In the genomic region with DNA sequence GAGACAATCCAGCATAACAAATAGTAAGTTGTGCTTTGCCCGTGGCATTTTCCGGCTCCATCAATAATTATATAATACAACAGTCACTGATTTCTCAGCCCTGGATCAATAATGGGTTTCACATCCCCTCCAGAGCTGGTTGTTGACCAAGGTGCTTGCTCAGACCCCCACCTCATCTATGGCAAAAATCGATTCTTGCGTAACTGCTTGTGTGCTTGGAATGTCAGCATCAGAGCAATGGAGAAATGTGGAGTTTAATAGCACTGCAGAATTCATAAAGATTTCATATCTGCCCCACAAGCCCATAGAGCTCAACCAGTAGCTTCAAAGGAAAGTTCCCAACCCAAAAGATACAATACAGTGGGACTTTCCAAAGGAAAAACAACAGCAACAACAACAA, we compare ENCODE assay signal across 8 cellular contexts.
"Had no signal": no experiment of that assay in that cellular context is flagged by ENCODE, and none has a peak within 500 bp of the region (broad histone marks: within the 10 kb centered on the region; RNA-seq: fewer than 3 reads in every experiment).

No MANE protein-coding gene starts in this region.

- ATAC-seq: GM12878 had no signal

- FAIRE-seq: G401.6, GM12878, GM12891, GM12892, GM18507, GM19239 had no signal

- H3K4me3 ChIP-seq: GM12878 had no signal

- DNase-seq: GDM1, GF-D8 had no signal
